18 cellular contexts compared by ENCODE assay signal in genomic region chr4:73732759-73733431, GRCh38. TPM values are rescaled to one million over a fixed set of nuclear protein-coding genes. Genes with fewer than 3 reads are reported as not detected.
DNase-seq lines count a peak whose midpoint lies in the region; ATAC-seq, FAIRE-seq and TF ChIP-seq lines count a peak whose summit lies in the region.
"Had no signal": no experiment of that assay in that cellular context is flagged by ENCODE, and none has a peak within 500 bp of the region (broad histone marks: within the 10 kb centered on the region; RNA-seq: fewer than 3 reads in every experiment).

No MANE protein-coding gene starts in this region.

- in situ Hi-C loops in GM12878 (cut with MboI): no loop called here

- H3K27me3 ChIP-seq in GM12878 (replicated peaks in 1 of 2; ENCODE audit: control insufficient read depth in 2 of 2, insufficient read depth in 2 of 2, low read length in 1 of 2): no peaks in the 10 kb centered on the region
- no peaks in the 10 kb centered on the region for H3K27me3 ChIP-seq in lower lobe of right lung (ENCODE audit: low read depth)
- H3K27me3 ChIP-seq: MG63 had no signal

- H3K27ac Mint-ChIP-seq in CD14-positive monocyte: peak overlapping the region; percentile 88 to 99 (median 96)
- H3K27ac Mint-ChIP-seq: CD4-positive, CD25-positive, alpha-beta regulatory T cell had no signal

- DNase-seq in CD14-positive monocyte (ENCODE audit: low spot score) (no peak), GM12878 (ENCODE audit: low read depth, low spot score) (no peak), lower lobe of right lung (no peak), caudate nucleus (lab: John Stamatoyannopoulos, UW) (no peak), HTR-8/SVneo (ENCODE audit: insufficient read length, low spot score) (no peak)
- DNase-seq: CD4-positive, CD25-positive, alpha-beta regulatory T cell; H7; MG63; NCI-H1092; NCI-H146; NCI-H2081; NCI-H510A; NCI-H82; SW 1271 had no signal

- no peak for TF ChIP-seq POLR2A in GM12878 (IDR thresholded peaks at IDR 0.05; ENCODE audit: low read depth, low read length)

- no peak for TF ChIP-seq EP300 in GM12878 (IDR thresholded peaks at IDR 0.05; ENCODE audit: borderline replicate concordance in 1 of 2, control insufficient read depth in 1 of 2, low read depth in 2 of 2, low read length in 2 of 2)

- peaks cover 18% of the 10 kb centered on the region for H3K4me1 ChIP-seq in GM12878 (ENCODE audit: control insufficient read depth, insufficient read depth, low read length)
- peaks cover 55% of the 10 kb centered on the region for H3K4me1 ChIP-seq in lower lobe of right lung

- peaks cover 64% of the 10 kb centered on the region for H3K4me1 Mint-ChIP-seq in CD14-positive monocyte
- H3K4me1 Mint-ChIP-seq: CD4-positive, CD25-positive, alpha-beta regulatory T cell had no signal

- no peak overlapping the region for H3K4me3 Mint-ChIP-seq in CD14-positive monocyte
- H3K4me3 Mint-ChIP-seq: CD4-positive, CD25-positive, alpha-beta regulatory T cell had no signal

- no peak overlapping the region; the same call in 1 of the 2 replicates for H3K4me2 ChIP-seq in GM12878 (ENCODE audit: control insufficient read depth, insufficient read depth)

- H4K20me1 ChIP-seq in GM12878 (ENCODE audit: control insufficient read depth, insufficient read depth): no peaks in the 10 kb centered on the region

- WGBS in GM12878 (ENCODE audit: insufficient coverage, insufficient replicate concordance, low lambda C conversion rate, missing lambda C conversion rate): 46% methylated on average over 1 of the region's 1 CpG

- no peaks in the 10 kb centered on the region for H3K36me3 ChIP-seq in GM12878 (ENCODE audit: control insufficient read depth in 2 of 2, insufficient read depth in 2 of 2, low read length in 1 of 2)
- H3K36me3 ChIP-seq in lower lobe of right lung: no peaks in the 10 kb centered on the region
- H3K36me3 ChIP-seq: MG63 had no signal

- FAIRE-seq in GM12878 (lab: Jason Lieb, UNC): no peak
- FAIRE-seq in HTR-8/SVneo (lab: Jason Lieb, UNC): no peak
- FAIRE-seq: A204.1 had no signal

- POLR2A ChIA-PET in GM12878 (lab: Charles Lee): no interaction called here

- no peak overlapping the region for H3K27ac ChIP-seq in GM12878 (ENCODE audit: control insufficient read depth, insufficient read depth)
- peak overlapping the region; percentile 26 for H3K27ac ChIP-seq in lower lobe of right lung
- no peak overlapping the region for H3K27ac ChIP-seq in caudate nucleus (ENCODE audit: low read depth, low read length)

- H3K9me3 Mint-ChIP-seq in CD14-positive monocyte: peaks cover 0 to 5% (median 0%) of the 10 kb centered on the region in 7 donors

- peaks cover 0 to 5% (median 0%) of the 10 kb centered on the region in 3 donors for H3K27me3 Mint-ChIP-seq in CD14-positive monocyte (ENCODE audit: low read depth in 3 of 3)
- H3K27me3 Mint-ChIP-seq: CD4-positive, CD25-positive, alpha-beta regulatory T cell had no signal

- SMC1A ChIA-PET in GM12878 (lab: Charles Lee; ENCODE audit: uncharacterized antibody, unreplicated experiment): interaction anchor here (1.1 to 1.2 kb wide), 2 partner anchors 8 to 24 kb away, joined by 3 to 4 read pairs; no protein-coding TSS in a partner anchor

- no peaks in the 10 kb centered on the region; the same call in 1 of the 3 replicates for H3K9me3 ChIP-seq in GM12878 (replicated peaks; ENCODE audit: control insufficient read depth, insufficient read depth, low read length)
- H3K9me3 ChIP-seq in lower lobe of right lung: no peaks in the 10 kb centered on the region
- H3K9me3 ChIP-seq: MG63 had no signal

- TF ChIP-seq RAD21 in GM12878 (IDR thresholded peaks at IDR 0.05; ENCODE audit: insufficient read depth, low read depth, low read length): no peak

- CTCF ChIA-PET in GM12878 (lab: Yijun Ruan, JAX): interaction anchor here (1.5 kb wide), 1 partner anchor 132 kb away, joined by 3 read pairs; no protein-coding TSS in a partner anchor

- RAD21 ChIA-PET in GM12878 (lab: Charles Lee; ENCODE audit: unreplicated experiment): interaction anchor here (0.8 kb wide), 1 partner anchor 389 kb away, joined by 3 read pairs; no protein-coding TSS in a partner anchor

- TF ChIP-seq CTCF in CD14-positive monocyte (IDR thresholded peaks at IDR 0.05): no peak
- TF ChIP-seq CTCF in GM12878 (IDR thresholded peaks at IDR 0.05 in 2 of 3, conservative IDR thresholded peaks at IDR 0.05 in 1 of 3; ENCODE audit: control insufficient read depth in 2 of 3, extremely low read depth in 1 of 3, insufficient read depth in 1 of 3, low read depth in 3 of 3, low read length in 3 of 3): no peak
- no peak for TF ChIP-seq CTCF in lower lobe of right lung (IDR thresholded peaks at IDR 0.05)

- no TSS peak for BruUV-seq in GM12878 (replicated peaks; lab: Mats Ljungman, UMichigan)

- ATAC-seq in GM19463 (IDR thresholded peaks at IDR 0.05; ENCODE audit: unreplicated experiment) (peak; percentile 26), GM12878 (peak; percentile 41), lower lobe of right lung (no peak), HG03108 (IDR thresholded peaks at IDR 0.05; ENCODE audit: unreplicated experiment) (no peak), esophagus mucosa (no peak)

- no peak overlapping the region for H3K9ac ChIP-seq in GM12878 (ENCODE audit: control insufficient read depth, insufficient read depth, low read length)

- no peaks in the 10 kb centered on the region for H3K79me2 ChIP-seq in GM12878 (ENCODE audit: control insufficient read depth, insufficient read depth, low read length)

- peaks cover 0 to 11% of the 10 kb centered on the region in 2 donors for H3K36me3 Mint-ChIP-seq in CD14-positive monocyte
- H3K36me3 Mint-ChIP-seq: CD4-positive, CD25-positive, alpha-beta regulatory T cell had no signal

- no peak overlapping the region for H2AFZ ChIP-seq in GM12878 (ENCODE audit: control insufficient read depth, low read depth, low read length)

- no peak overlapping the region for H3K4me3 ChIP-seq in GM12878
- H3K4me3 ChIP-seq in lower lobe of right lung: no peak overlapping the region
- H3K4me3 ChIP-seq: MG63 had no signal

- intact Hi-C loops in CD14-positive monocyte (cut with micrococcal nuclease) (loop anchor here (5.0 to 10.0 kb wide), 4 partner anchors 102 to 929 kb away; partner anchors contain the start of gene CXCL6 (in 1 of the 2)), GM12878 (cut with micrococcal nuclease; ENCODE audit: unreplicated experiment) (loop anchor here (5.0 kb wide), 1 partner anchor 146 kb away; no protein-coding TSS in a partner anchor), lower lobe of right lung (cut with DNase I) (no loop called here)

TF ChIP-seq in GM12878, 131 proteins besides CTCF, POLR2A, EP300 and RAD21 (continues in another document):
- TF ChIP-seq POLR2AphosphoS5 (IDR thresholded peaks at IDR 0.05; ENCODE audit: low read length) (no peak), MEF2B (IDR thresholded peaks at IDR 0.05; ENCODE audit: partially characterized antibody, poor library complexity, severe bottlenecking) (peak; percentile 76), NFYA (IDR thresholded peaks at IDR 0.05; ENCODE audit: borderline replicate concordance, low read depth, low read length) (no peak), BCL11A (IDR thresholded peaks at IDR 0.05; ENCODE audit: low read depth, low read length) (peak; percentile 37; the same call in 1 of the 2 replicates), CHD2 (IDR thresholded peaks at IDR 0.05; ENCODE audit: borderline replicate concordance, low read depth, low read length) (no peak), NR2F1 (conservative IDR thresholded peaks at IDR 0.05) (0 out of 2 replicates have a peak, but pooled peaks have one; percentile 13), ZNF217 (IDR thresholded peaks at IDR 0.05) (no peak)

RNA-seq across cellular contexts. Expression of gene CXCL8, which starts 7.5 kb away (rescaled TPM):
- polyA plus RNA-seq in CD14-positive monocyte (100 to 1,000 TPM; 275 to 328 TPM), GM12878 (2011; rRNA removed) (0.17 and 0.19 TPM in 2 replicates), GM12878 (2014; fragmentation: Illumina TruSeq; extraction: Trizol) (0.14 and 0.16 TPM in 2 replicates), GM12878 (2014; fragmentation: Nextera tagmentation; extraction: Ambion mirVana) (under 1 TPM; 0.26 to 0.33 TPM), GM12878 (2014; rRNA removed) (0.11 and 0.15 TPM in 2 replicates), GM12878 (2016; fragmentation: Nextera tagmentation; extraction: Ambion mirVana) (under 1 TPM in 1 of 2 experiments, not detected in 1; 0.09 TPM)
- 0.95 TPM in 1 of 2 replicates, not detected in the other for total RNA-seq in GM12878 (2013; cell fraction: nucleolus; rRNA removed)
- total RNA-seq in GM12878 (2014; rRNA removed) (0.11 and 0.17 TPM in 2 replicates), GM12878 (2014; rRNA removed; fragmentation: Illumina TruSeq; extraction: Trizol) (0.36 and 0.37 TPM in 2 replicates), GM12878 (2021) (0.23 and 0.43 TPM in 2 replicates), lower lobe of right lung (6.2 TPM), esophagus mucosa (3.2 TPM)
- polyA plus RNA-seq in GM12878 (2011; ENCODE audit: low read depth): 0.39 TPM
- polyA plus RNA-seq in GM12878 (2011; cell fraction: cytosol; rRNA removed): not detected in 2 replicates
- 0.07 TPM in 1 of 2 replicates, not detected in the other for polyA plus RNA-seq in GM12878 (2011; cell fraction: nucleus; rRNA removed)
- polyA plus RNA-seq in GM12878 (2012): 0.57 and 1.1 TPM in 2 replicates
- not detected in 2 replicates for polyA minus RNA-seq in GM12878 (2011; rRNA and poly(A)+ RNA removed)
- polyA minus RNA-seq in GM12878 (2011; cell fraction: cytosol; rRNA and poly(A)+ RNA removed): not detected in 2 replicates
- polyA minus RNA-seq in GM12878 (2011; cell fraction: nucleus; rRNA and poly(A)+ RNA removed): not detected in 2 replicates
- total RNA-seq: H7 had no signal

Comparison
In these comparisons a context has a peak if more than half of its experiments do, and no peak if none do; other contexts are left out.
1. ATAC-seq: peak in GM19463 (single experiment) and GM12878 (single experiment); none in lower lobe of right lung (0 of 2), HG03108 (single experiment) and esophagus mucosa (single experiment).